In the genomic region with DNA sequence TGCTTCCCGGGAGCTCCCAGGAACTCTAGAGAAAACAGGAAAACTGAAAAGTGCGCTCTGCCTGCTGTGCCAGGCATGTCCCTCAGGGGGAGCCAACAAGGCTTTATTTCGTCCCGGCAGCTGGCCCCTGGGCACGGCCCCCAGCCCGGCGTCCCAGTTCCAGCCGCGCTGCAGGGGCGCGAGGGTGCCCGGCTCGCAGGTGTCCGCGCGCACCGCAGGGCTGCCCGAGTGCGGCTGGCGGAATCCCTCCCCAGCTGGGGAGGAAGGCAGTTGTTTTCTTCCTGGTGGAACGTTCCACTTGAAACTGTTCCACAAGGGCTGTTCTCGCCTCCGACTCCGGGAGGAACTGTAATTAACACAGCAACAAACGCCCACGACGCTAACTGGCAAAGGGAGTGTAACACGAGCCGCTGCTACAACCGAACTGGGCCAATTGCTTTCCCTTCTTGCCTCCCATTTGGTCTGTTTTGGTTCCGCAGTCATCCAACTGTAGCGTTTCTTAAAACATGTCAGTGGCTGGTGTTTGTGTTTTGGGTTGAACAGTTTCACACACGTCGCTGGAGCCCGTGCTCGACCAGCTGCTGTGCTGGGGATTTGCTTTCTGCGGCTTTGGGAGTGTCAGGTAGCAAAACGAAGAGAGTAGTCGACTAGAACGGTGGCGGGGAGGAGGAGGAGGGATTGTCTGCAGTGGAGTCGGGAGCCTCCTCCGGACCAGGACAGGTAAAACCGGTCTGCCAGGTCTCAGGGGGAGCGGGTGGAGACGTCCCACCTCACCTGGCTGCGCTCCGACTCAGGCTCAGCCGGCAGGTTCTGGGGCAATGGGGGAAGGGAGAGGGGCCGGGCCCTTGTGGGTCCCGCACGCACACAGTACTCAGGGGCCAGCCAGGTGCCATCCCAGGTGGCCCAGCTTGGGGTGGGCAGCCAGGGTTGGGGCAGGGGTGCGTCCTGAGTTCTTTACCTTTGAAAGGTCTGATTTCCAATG, we compare ENCODE assay signal across 8 cellular contexts.
DNase-seq lines count a peak whose midpoint lies in the region; ATAC-seq and TF ChIP-seq lines count a peak whose summit lies in the region.

No MANE protein-coding gene starts in this region.

- H3K36me3 ChIP-seq in DND-41 (ENCODE audit: insufficient read depth, low read length), result no peaks in the 10 kb centered on the region

- peak overlapping the region; percentile 54 for H3K27ac Mint-ChIP-seq in nephron progenitor cell

- H3K36me3 Mint-ChIP-seq in nephron progenitor cell (ENCODE audit: low read depth), result no peaks in the 10 kb centered on the region

- no peaks in the 10 kb centered on the region for H3K9me3 ChIP-seq in DND-41 (ENCODE audit: insufficient read depth, low read length, severe bottlenecking)

- peaks cover 49% of the 10 kb centered on the region for H3K27me3 ChIP-seq in DND-41 (ENCODE audit: insufficient read depth, low read length, poor library complexity)

- H3K27ac ChIP-seq in DND-41 (ENCODE audit: low read length), result 0 out of 2 replicates have a peak overlapping the region, but pooled peaks have one; percentile 13

- TF ChIP-seq CTCF in DND-41 (IDR thresholded peaks at IDR 0.05; ENCODE audit: borderline replicate concordance, extremely low read depth, low read length, poor library complexity, severe bottlenecking) (peak; percentile 77), nephron progenitor cell (IDR thresholded peaks at IDR 0.05) (peak; percentile 63)

- H3K4me3 Mint-ChIP-seq in nephron progenitor cell, result peak overlapping the region; percentile 90

- DNase-seq in DND-41 (peak; percentile 55), HK-2 (ENCODE audit: unreplicated experiment) (peak; percentile 77), NCI-H69 (lab: John Stamatoyannopoulos, UW) (peak; percentile 87), foreskin melanocyte (peak; percentile 72), nephron progenitor cell (peak; percentile 82)
- peak; percentile 24 for DNase-seq in activated naive CD4-positive, alpha-beta T cell treated with Interleukin-2 at 50 U/mL for 16 hours
- no peak for DNase-seq in effector CD4-positive, alpha-beta T cell

- ATAC-seq in DND-41 (ENCODE audit: insufficient read depth, low read depth), result peak; percentile 83
- ATAC-seq in GM21367 (IDR thresholded peaks at IDR 0.05; ENCODE audit: unreplicated experiment), result peak; percentile 75

- peaks cover 25% of the 10 kb centered on the region for H3K4me1 Mint-ChIP-seq in nephron progenitor cell

- peaks cover 21% of the 10 kb centered on the region for H3K4me1 ChIP-seq in DND-41 (ENCODE audit: insufficient read depth, low read length)

- H3K9me3 Mint-ChIP-seq in nephron progenitor cell, result peaks cover 5% of the 10 kb centered on the region

- peak overlapping the region; percentile 45; the same call in 1 of the 2 replicates for H3K9ac ChIP-seq in DND-41 (ENCODE audit: low read depth, low read length)

- no peaks in the 10 kb centered on the region for H3K79me2 ChIP-seq in DND-41 (ENCODE audit: insufficient read depth, low read length)

- peaks cover 24% of the 10 kb centered on the region for H3K27me3 Mint-ChIP-seq in nephron progenitor cell (ENCODE audit: low read depth, poor library complexity)

- peak overlapping the region; percentile 12 to 64; a peak in 3 of 4 replicates for H3K4me3 ChIP-seq in DND-41 (ENCODE audit: low read depth in 1 of 2, low read length in 2 of 2)

- H3K4me2 ChIP-seq in DND-41 (ENCODE audit: insufficient read depth, low read length), result peak overlapping the region; percentile 88

- H4K20me1 ChIP-seq in DND-41 (ENCODE audit: insufficient read depth, low read length), result no peaks in the 10 kb centered on the region

- H2AFZ ChIP-seq in DND-41 (ENCODE audit: low read depth, low read length), result peak overlapping the region; percentile 80
